7 cellular contexts compared by ENCODE assay signal in genomic region chr17:44672479-44673093, GRCh38. TPM values are rescaled to one million over a fixed set of nuclear protein-coding genes. Genes with fewer than 3 reads are reported as not detected.
DNase-seq lines count a peak whose midpoint lies in the region; ATAC-seq and TF ChIP-seq lines count a peak whose summit lies in the region.

No MANE protein-coding gene starts in this region.

- no peaks in the 10 kb centered on the region for H3K9me2 ChIP-seq in MM.1S (replicated peaks; ENCODE audit: insufficient read depth, low read length)

- TF ChIP-seq CTCF in MM.1S (IDR thresholded peaks at IDR 0.05; ENCODE audit: low read length) = peak; percentile 62
- TF ChIP-seq CTCF in body of pancreas (IDR thresholded peaks at IDR 0.05) = peak in 6 of 7 experiments; percentile 32 to 49 (median 40)
- peak; percentile 62 for TF ChIP-seq CTCF in nephron progenitor cell (IDR thresholded peaks at IDR 0.05)

- no peaks in the 10 kb centered on the region for H3K36me3 ChIP-seq in MM.1S (replicated peaks; ENCODE audit: insufficient read depth, low read length)
- H3K36me3 ChIP-seq in body of pancreas (replicated peaks in 1 of 2; ENCODE audit: insufficient read depth in 1 of 2, low read depth in 2 of 2) = no peaks in the 10 kb centered on the region

- TF ChIP-seq POLR2A in body of pancreas (IDR thresholded peaks at IDR 0.05) = no peak

- no peak overlapping the region for H3K4me3 Mint-ChIP-seq in nephron progenitor cell

- H3K36me3 Mint-ChIP-seq in nephron progenitor cell (ENCODE audit: low read depth) = peaks cover 6% of the 10 kb centered on the region

- peak; percentile 57 for DNase-seq in GM03348 (ENCODE audit: low spot score)
- no peak for DNase-seq in MM.1S
- DNase-seq in body of pancreas = no peak
- DNase-seq in nephron progenitor cell = no peak
- DNase-seq in GM19240 (ENCODE audit: insufficient read length, low spot score) = no peak
- no peak for DNase-seq in activated CD4-positive, alpha-beta T cell treated with anti-CD3 and anti-CD28 coated beads, Interleukin-2, amount 50 U/mL, for 48 hours

- H3F3A ChIP-seq in MM.1S (ENCODE audit: insufficient read depth, low read length) = no peaks in the 10 kb centered on the region

- no peaks in the 10 kb centered on the region for H4K20me1 ChIP-seq in MM.1S (ENCODE audit: insufficient read depth, low read length)

- H3K4me2 ChIP-seq in MM.1S (ENCODE audit: low read depth, low read length) = no peak overlapping the region

- H3K27me3 Mint-ChIP-seq in nephron progenitor cell (ENCODE audit: low read depth, poor library complexity) = peaks cover 6% of the 10 kb centered on the region

- H3K9me3 Mint-ChIP-seq in nephron progenitor cell = no peaks in the 10 kb centered on the region

- H3K79me2 ChIP-seq in MM.1S (ENCODE audit: low read length) = no peaks in the 10 kb centered on the region

- H3K4me3 ChIP-seq in MM.1S (ENCODE audit: low read length) = no peak overlapping the region
- H3K4me3 ChIP-seq in body of pancreas = no peak overlapping the region

- intact Hi-C loops in body of pancreas (cut with DNase I) = no loop called here

- no peak for ATAC-seq in body of pancreas
- ATAC-seq in GM21786 (IDR thresholded peaks at IDR 0.05; ENCODE audit: unreplicated experiment) = no peak

- H3K4me1 Mint-ChIP-seq in nephron progenitor cell = peaks cover 5% of the 10 kb centered on the region

- no peak overlapping the region for H3K27ac ChIP-seq in MM.1S (ENCODE audit: low read length)
- no peak overlapping the region for H3K27ac ChIP-seq in body of pancreas

- H3K9me3 ChIP-seq in MM.1S (replicated peaks; ENCODE audit: insufficient read depth, low read length) (no peaks in the 10 kb centered on the region), body of pancreas (no peaks in the 10 kb centered on the region)

- no peak overlapping the region for H2AFZ ChIP-seq in MM.1S (ENCODE audit: low read length)

- no peak overlapping the region for H3K27ac Mint-ChIP-seq in nephron progenitor cell

- H3K9ac ChIP-seq in MM.1S (ENCODE audit: low read length) = no peak overlapping the region

- H3K4me1 ChIP-seq in MM.1S (ENCODE audit: low read length) (no peaks in the 10 kb centered on the region), body of pancreas (no peaks in the 10 kb centered on the region)

- H3K27me3 ChIP-seq in MM.1S (replicated peaks; ENCODE audit: insufficient read depth, low read length) (no peaks in the 10 kb centered on the region), body of pancreas (no peaks in the 10 kb centered on the region)

RNA-seq across cellular contexts. Expression of gene MEIOC, which starts 16.3 kb away (rescaled TPM):
- not detected for total RNA-seq in body of pancreas

RNA-seq across cellular contexts. Expression of gene CCDC43, which starts 17.0 kb away (rescaled TPM):
- 1 to 10 TPM; 5.9 to 7.0 TPM for total RNA-seq in body of pancreas

RNA-seq across cellular contexts. Expression of gene DBF4B, which starts 35.9 kb away (rescaled TPM):
- 1 to 10 TPM; 2.0 to 3.4 TPM for total RNA-seq in body of pancreas
